2 cellular contexts compared by ENCODE assay signal in genomic region chr5:177500685-177501522, GRCh38.
A peak's percentile ranks its signal among the peaks of the same experiment; 100 is the strongest.
TF ChIP-seq lines count a peak whose summit lies in the region.

No MANE protein-coding gene starts in this region.

TF ChIP-seq in Ishikawa, 13 proteins besides CTCF, POLR2A, EP300 and RAD21 (continued from another document):
- no peak for TF ChIP-seq REST (IDR thresholded peaks at IDR 0.05; ENCODE audit: low read depth)
- no peak for TF ChIP-seq CEBPB (IDR thresholded peaks at IDR 0.05)
- no peak for TF ChIP-seq TEAD4 (IDR thresholded peaks at IDR 0.05)
- TF ChIP-seq TAF1 (IDR thresholded peaks at IDR 0.05; ENCODE audit: low read depth), result no peak
- TF ChIP-seq USF1 (IDR thresholded peaks at IDR 0.05), result no peak
- no peak for TF ChIP-seq MAX (IDR thresholded peaks at IDR 0.05)
- no peak for TF ChIP-seq NFIC (IDR thresholded peaks at IDR 0.05)

TF ChIP-seq in neural cell, 6 proteins besides CTCF, POLR2A, EP300 and RAD21:
- TF ChIP-seq REST (IDR thresholded peaks at IDR 0.05; ENCODE audit: borderline replicate concordance) (no peak), EZH2 (IDR thresholded peaks at IDR 0.05; ENCODE audit: borderline replicate concordance, insufficient read depth, low read length, poor library complexity, severe bottlenecking) (no peak), POLR2AphosphoS5 (IDR thresholded peaks at IDR 0.05) (peak; percentile 31), MXI1 (conservative IDR thresholded peaks at IDR 0.05; ENCODE audit: poor library complexity, severe bottlenecking) (peak; percentile 23), TAF1 (IDR thresholded peaks at IDR 0.05; ENCODE audit: low read depth) (no peak), SMC3 (conservative IDR thresholded peaks at IDR 0.05; ENCODE audit: poor library complexity) (peak; percentile 96)
